In genomic region chr4:147731611-147732515, GRCh38 we compare ENCODE assay signal across 8 cellular contexts. TPM values are rescaled to one million over a fixed set of nuclear protein-coding genes. Genes with fewer than 3 reads are reported as not detected.
DNase-seq lines count a peak whose midpoint lies in the region; ATAC-seq and TF ChIP-seq lines count a peak whose summit lies in the region.

Gene ARHGAP10 (plus strand): TSS chr4:147732088. CDS start chr4:147732302, 214 bp downstream.

- in situ Hi-C loops in ACHN (cut with HindIII; ENCODE audit: low pct_ligation_motif_present, low pct_unique_long_range_greater_than_20kb, low sequenced_read_pairs), result no loop called here

- peaks cover 5% of the 10 kb centered on the region; the same call in 1 of the 2 replicates for H3K27me3 ChIP-seq in OCI-LY1 (ENCODE audit: insufficient read depth, low read length)

- no peaks in the 10 kb centered on the region for H3K79me2 ChIP-seq in OCI-LY1 (ENCODE audit: insufficient read depth, low read length)

- H3K36me3 ChIP-seq in OCI-LY1 (ENCODE audit: insufficient read depth, low read length), result no peaks in the 10 kb centered on the region

- no peaks in the 10 kb centered on the region for H3K9me3 ChIP-seq in OCI-LY1 (ENCODE audit: low read length)

- H3K4me2 ChIP-seq in OCI-LY1 (ENCODE audit: low read length), result peak within 1 kb of the TSS; percentile 64

- H3K9me2 ChIP-seq in OCI-LY1 (ENCODE audit: low read depth, low read length), result no peaks in the 10 kb centered on the region

- no peaks in the 10 kb centered on the region for H4K20me1 ChIP-seq in OCI-LY1 (ENCODE audit: insufficient read depth, low read length)

- no peak within 1 kb of the TSS for H3K27ac ChIP-seq in OCI-LY1 (ENCODE audit: low read depth, low read length, poor library complexity, severe bottlenecking)

- TF ChIP-seq CTCF in OCI-LY1 (IDR thresholded peaks at IDR 0.05; ENCODE audit: low read length), result no peak

- peak; percentile 28 for ATAC-seq in HG03060 (IDR thresholded peaks at IDR 0.05; ENCODE audit: low read depth, unreplicated experiment)
- peak; percentile 80 for ATAC-seq in esophagus mucosa
- peak; percentile 60 to 75 for ATAC-seq in naive thymus-derived CD8-positive, alpha-beta T cell

- peaks cover 0 to 11% (median 4%) of the 10 kb centered on the region in 5 donors for H3K27me3 Mint-ChIP-seq in naive thymus-derived CD8-positive, alpha-beta T cell

- TF ChIP-seq POLR2A in GM18526 (IDR thresholded peaks at IDR 0.05; ENCODE audit: extremely low read depth, insufficient read length), result peak; percentile 81

- H3K27ac Mint-ChIP-seq in naive thymus-derived CD8-positive, alpha-beta T cell, result peak within 1 kb of the TSS; percentile 82 to 94 (median 92)

- peak within 1 kb of the TSS; percentile 88 to 96 (median 93) for H3K4me3 Mint-ChIP-seq in naive thymus-derived CD8-positive, alpha-beta T cell

- no peak within 1 kb of the TSS for H2AFZ ChIP-seq in OCI-LY1 (ENCODE audit: low read length)

- H3K36me3 Mint-ChIP-seq in naive thymus-derived CD8-positive, alpha-beta T cell, result no peaks in the 10 kb centered on the region

- POLR2A ChIA-PET in naive thymus-derived CD8-positive, alpha-beta T cell (lab: Charles Lee), result interaction anchor here (1.0 to 2.1 kb wide), 5 partner anchors 48 to 711 kb away, joined by 3 to 18 read pairs (median 7); partner anchors contain the start of genes PRMT9 and TMEM184C

- H3K4me1 Mint-ChIP-seq in naive thymus-derived CD8-positive, alpha-beta T cell, result peaks cover 14 to 32% (median 27%) of the 10 kb centered on the region in 4 donors

- no peaks in the 10 kb centered on the region for H3F3A ChIP-seq in OCI-LY1 (ENCODE audit: insufficient read depth, low read length)

- H3K4me1 ChIP-seq in OCI-LY1 (ENCODE audit: insufficient read depth, low read length, severe bottlenecking), result no peaks in the 10 kb centered on the region

- H3K9ac ChIP-seq in OCI-LY1 (ENCODE audit: low read length), result no peak within 1 kb of the TSS

- peak within 1 kb of the TSS; percentile 52 for H3K4me3 ChIP-seq in OCI-LY1 (ENCODE audit: low read depth, low read length, poor library complexity, severe bottlenecking)

- peak; percentile 79 for DNase-seq in ACHN
- DNase-seq in activated T-cell treated with anti-CD3 and anti-CD28 coated beads, Interleukin-2, amount 50 U/mL, for 48 hours, result peak; percentile 76 to 81
- peak; percentile 44 to 77 (median 56) for DNase-seq in naive thymus-derived CD8-positive, alpha-beta T cell
- DNase-seq in stimulated activated naive CD4-positive, alpha-beta T cell (lab: John Stamatoyannopoulos, UW), result peak; percentile 22 to 71 (median 56)

- no peaks in the 10 kb centered on the region for H3K9me3 Mint-ChIP-seq in naive thymus-derived CD8-positive, alpha-beta T cell

RNA-seq across cellular contexts. Expression of gene ARHGAP10, which starts in this region (rescaled TPM):
- 15.8 TPM for total RNA-seq in esophagus mucosa
- total RNA-seq in naive thymus-derived CD8-positive, alpha-beta T cell, result 1 to 10 TPM; 6.4 TPM
- 10 to 100 TPM in 2 of 3 donors, 1 to 10 TPM in 1; 7.4 to 16.4 (median 12.5) TPM for polyA plus RNA-seq in naive thymus-derived CD8-positive, alpha-beta T cell

Comparison
In these comparisons a context has a peak if more than half of its experiments do, and no peak if none do; other contexts are left out.
1. ATAC-seq: peak in every context shown above with its lines; median percentile 80 in esophagus mucosa; 68 in naive thymus-derived CD8-positive, alpha-beta T cell; 28 in HG03060.